Comparison of ENCODE assay signal across 16 cellular contexts in the genomic region with DNA sequence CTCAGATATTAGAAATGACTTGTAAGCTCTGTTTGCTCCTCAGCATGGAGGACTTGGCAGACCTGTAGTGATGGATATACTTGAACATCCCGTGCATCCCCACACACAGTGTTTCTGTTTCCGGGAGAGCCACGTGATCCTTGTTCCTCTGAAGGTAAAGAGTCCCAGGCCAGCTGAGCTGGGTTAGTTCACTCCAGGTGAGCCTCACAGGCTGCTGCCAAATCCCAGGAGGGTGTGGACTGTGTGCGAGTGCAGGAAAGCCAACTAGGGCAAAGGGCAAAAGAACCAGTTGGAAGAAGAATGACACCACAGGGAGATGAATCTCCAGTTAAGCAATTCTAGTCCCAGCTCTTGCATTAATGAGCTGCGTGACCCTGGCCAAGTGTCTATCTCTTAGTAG. TPM values are rescaled to one million over a fixed set of nuclear protein-coding genes. Genes with fewer than 3 reads are reported as not detected.
DNase-seq lines count a peak whose midpoint lies in the region; FAIRE-seq and TF ChIP-seq lines count a peak whose summit lies in the region.
"Had no signal": no experiment of that assay in that cellular context is flagged by ENCODE, and none has a peak within 500 bp of the region (broad histone marks: within the 10 kb centered on the region; RNA-seq: fewer than 3 reads in every experiment).

No MANE protein-coding gene starts in this region.

- no peaks in the 10 kb centered on the region for H3K9me1 ChIP-seq in keratinocyte (ENCODE audit: control insufficient read depth, extremely low read depth, insufficient read depth, low read length)

- H3K36me3 Mint-ChIP-seq in endothelial cell (ENCODE audit: low read depth, unreplicated experiment): no peaks in the 10 kb centered on the region
- H3K36me3 Mint-ChIP-seq: CD8-positive, alpha-beta T cell had no signal

- peak overlapping the region; percentile 50 for H3K4me2 ChIP-seq in keratinocyte (ENCODE audit: control insufficient read depth, extremely low read depth, insufficient read depth, low read depth, low read length)

- peak; percentile 86 for FAIRE-seq in keratinocyte (lab: Jason Lieb, UNC)
- FAIRE-seq: TTC549 had no signal

- TF ChIP-seq CTCF in VCaP (conservative IDR thresholded peaks at IDR 0.05) (no peak), keratinocyte (optimal IDR thresholded peaks at IDR 0.05 in 1 of 3, IDR thresholded peaks at IDR 0.05 in 1 of 3, conservative IDR thresholded peaks at IDR 0.05 in 1 of 3; ENCODE audit: extremely low read depth in 1 of 3, insufficient read depth in 2 of 3, low read length in 3 of 3) (no peak), thyroid gland (IDR thresholded peaks at IDR 0.05) (no peak), vagina (IDR thresholded peaks at IDR 0.05) (no peak), endothelial cell (IDR thresholded peaks at IDR 0.05; ENCODE audit: unreplicated experiment) (no peak)

- no peaks in the 10 kb centered on the region for H3K79me2 ChIP-seq in keratinocyte (ENCODE audit: control insufficient read depth, insufficient read depth, low read length)

- 23 to 27% methylated on average over 5 of the region's 5 CpGs for WGBS in thyroid gland, 2 donors

- no peaks in the 10 kb centered on the region for H3K4me1 Mint-ChIP-seq in endothelial cell (ENCODE audit: unreplicated experiment)
- H3K4me1 Mint-ChIP-seq: central memory CD8-positive, alpha-beta T cell had no signal

- no peaks in the 10 kb centered on the region for H4K20me1 ChIP-seq in keratinocyte (ENCODE audit: control insufficient read depth, extremely low read depth, insufficient read depth, low read length)

- H3K4me3 ChIP-seq in keratinocyte (ENCODE audit: control insufficient read depth in 2 of 3, extremely low read depth in 1 of 3, insufficient read depth in 2 of 3, low read depth in 1 of 3, low read length in 3 of 3) (no peak overlapping the region), thyroid gland (replicated peaks in 1 of 3) (no peak overlapping the region), vagina (no peak overlapping the region)

- no peak overlapping the region for H3K9ac ChIP-seq in keratinocyte (ENCODE audit: control insufficient read depth, extremely low read depth, insufficient read depth, low read length)

- H3K4me1 ChIP-seq in keratinocyte (ENCODE audit: control insufficient read depth, extremely low read depth, insufficient read depth, low read length) (peaks cover 10% of the 10 kb centered on the region), thyroid gland (peaks cover 0 to 12% of the 10 kb centered on the region in 2 donors), vagina (no peaks in the 10 kb centered on the region)

- H3K27me3 Mint-ChIP-seq in endothelial cell (ENCODE audit: unreplicated experiment): peaks cover 2% of the 10 kb centered on the region

- H2AFZ ChIP-seq in keratinocyte (ENCODE audit: control insufficient read depth, low read length): no peak overlapping the region

- peak overlapping the region; percentile 87 for H3K27ac ChIP-seq in VCaP
- no peak overlapping the region for H3K27ac ChIP-seq in keratinocyte (ENCODE audit: control insufficient read depth, insufficient read depth, low read length)
- H3K27ac ChIP-seq in thyroid gland: no peak overlapping the region
- H3K27ac ChIP-seq in vagina: no peak overlapping the region

- dilution Hi-C loops in keratinocyte (cut with MboI; ENCODE audit: extremely low pct_ligation_motif_present, low sequenced_read_pairs): no loop called here

- H3K9me3 Mint-ChIP-seq in endothelial cell (ENCODE audit: unreplicated experiment): no peaks in the 10 kb centered on the region
- H3K9me3 Mint-ChIP-seq: CD8-positive, alpha-beta T cell; central memory CD8-positive, alpha-beta T cell had no signal

- H3K36me3 ChIP-seq in keratinocyte (ENCODE audit: control insufficient read depth in 2 of 2, extremely low read depth in 1 of 2, insufficient read depth in 2 of 2, low read length in 2 of 2) (no peaks in the 10 kb centered on the region), thyroid gland (no peaks in the 10 kb centered on the region), vagina (no peaks in the 10 kb centered on the region)

- no peaks in the 10 kb centered on the region for H3K9me3 ChIP-seq in keratinocyte (ENCODE audit: control insufficient read depth, low read depth, low read length)
- no peaks in the 10 kb centered on the region for H3K9me3 ChIP-seq in thyroid gland
- no peaks in the 10 kb centered on the region for H3K9me3 ChIP-seq in vagina

- H3K4me3 Mint-ChIP-seq in endothelial cell (ENCODE audit: unreplicated experiment): no peak overlapping the region
- H3K4me3 Mint-ChIP-seq: CD8-positive, alpha-beta T cell; central memory CD8-positive, alpha-beta T cell had no signal

- H3K27me3 ChIP-seq in keratinocyte (ENCODE audit: control insufficient read depth, extremely low read depth, insufficient read depth, low read length) (peaks cover 10% of the 10 kb centered on the region), thyroid gland (no peaks in the 10 kb centered on the region), vagina (no peaks in the 10 kb centered on the region)

- peak; percentile 56 for DNase-seq in HuH-7 (ENCODE audit: low spot score)
- peak; percentile 19 for DNase-seq in keratinocyte (ENCODE audit: low read depth, low spot score)
- peak; percentile 73 to 79 for DNase-seq in thyroid gland
- no peak for DNase-seq in midbrain (lab: John Stamatoyannopoulos, UW)
- DNase-seq in vagina (ENCODE audit: extremely low spot score in 2 of 2): no peak
- no peak for DNase-seq in endothelial cell (ENCODE audit: low spot score)
- DNase-seq: activated CD8-positive, alpha-beta memory T cell treated with anti-CD3 and anti-CD28 coated beads for 24 hours; activated naive CD4-positive, alpha-beta T cell; CD8-positive, alpha-beta T cell; erythroblast; NCI-H510A; RPMI8226 had no signal

- TF ChIP-seq POLR2A in thyroid gland (IDR thresholded peaks at IDR 0.05) (no peak), vagina (IDR thresholded peaks at IDR 0.05) (no peak)

- H3K27ac Mint-ChIP-seq in endothelial cell (ENCODE audit: unreplicated experiment): no peak overlapping the region
- H3K27ac Mint-ChIP-seq: CD8-positive, alpha-beta T cell had no signal

- intact Hi-C loops in thyroid gland (cut with DNase I): no loop called here
- intact Hi-C loops in vagina (cut with DNase I): no loop called here

RNA-seq across cellular contexts. Expression of a gene that starts 10.4 kb away (rescaled TPM):
- 175 to 232 TPM (median 193 TPM) in 3 replicates for polyA plus RNA-seq in keratinocyte
- polyA plus RNA-seq in keratinocyte (2011; ENCODE audit: low read depth): 78.2 TPM
- 204 and 272 TPM in 2 replicates for polyA plus RNA-seq in keratinocyte (2011; cell fraction: cytosol; rRNA removed)
- polyA plus RNA-seq in keratinocyte (2011; cell fraction: nucleus; rRNA removed): 45.2 and 62.2 TPM in 2 replicates
- 195 and 197 TPM in 2 replicates for polyA plus RNA-seq in keratinocyte (2012; ENCODE audit: low replicate concordance)
- 34.8 to 89.5 TPM (median 69.6 TPM) in 3 replicates for polyA minus RNA-seq in keratinocyte
- 92.1 TPM for polyA minus RNA-seq in keratinocyte (2011; cell fraction: cytosol; rRNA and poly(A)+ RNA removed)
- polyA minus RNA-seq in keratinocyte (2011; cell fraction: nucleus; rRNA and poly(A)+ RNA removed): 15.9 and 20.6 TPM in 2 replicates
- total RNA-seq in thyroid gland (100 to 1,000 TPM in 2 of 4 donors, 10 to 100 TPM in 2; 56.7 to 110 (median 85.0) TPM), vagina (70.7 TPM), endothelial cell (ENCODE audit: unreplicated experiment) (52.5 TPM)

RNA-seq across cellular contexts. Expression of a gene that starts 26.6 kb away (rescaled TPM):
- polyA plus RNA-seq in keratinocyte: 4.1 to 6.6 TPM (median 5.1 TPM) in 3 replicates
- 1.6 TPM for polyA plus RNA-seq in keratinocyte (2011; ENCODE audit: low read depth)
- polyA plus RNA-seq in keratinocyte (2011; cell fraction: cytosol; rRNA removed): 2.8 and 3.8 TPM in 2 replicates
- 12.4 and 14.9 TPM in 2 replicates for polyA plus RNA-seq in keratinocyte (2011; cell fraction: nucleus; rRNA removed)
- polyA plus RNA-seq in keratinocyte (2012; ENCODE audit: low replicate concordance): 4.2 and 7.0 TPM in 2 replicates
- 9.2 to 15.1 TPM (median 11.7 TPM) in 3 replicates for polyA minus RNA-seq in keratinocyte
- polyA minus RNA-seq in keratinocyte (2011; cell fraction: cytosol; rRNA and poly(A)+ RNA removed): 5.8 TPM
- 13.2 and 15.0 TPM in 2 replicates for polyA minus RNA-seq in keratinocyte (2011; cell fraction: nucleus; rRNA and poly(A)+ RNA removed)
- total RNA-seq in thyroid gland (10 to 100 TPM in 2 of 4 donors, 1 to 10 TPM in 2; 6.6 to 17.5 (median 12.2) TPM), vagina (14.0 TPM), endothelial cell (ENCODE audit: unreplicated experiment) (24.2 TPM)

RNA-seq across cellular contexts. Expression of a gene that starts 47.9 kb away (rescaled TPM):
- polyA plus RNA-seq in keratinocyte: 0.01 to 0.06 TPM (median 0.01 TPM) in 3 replicates
- polyA plus RNA-seq in keratinocyte (2011; ENCODE audit: low read depth): 1.9 TPM
- 0.01 TPM in 1 of 2 replicates, not detected in the other for polyA plus RNA-seq in keratinocyte (2011; cell fraction: cytosol; rRNA removed)
- 0.03 and 0.08 TPM in 2 replicates for polyA plus RNA-seq in keratinocyte (2011; cell fraction: nucleus; rRNA removed)
- polyA plus RNA-seq in keratinocyte (2012; ENCODE audit: low replicate concordance): 0.17 and 2.1 TPM in 2 replicates
- 0.03 TPM in 1 of 3 replicates, not detected in the others for polyA minus RNA-seq in keratinocyte
- polyA minus RNA-seq in keratinocyte (2011; cell fraction: cytosol; rRNA and poly(A)+ RNA removed): not detected
- 0.11 and 0.23 TPM in 2 replicates for polyA minus RNA-seq in keratinocyte (2011; cell fraction: nucleus; rRNA and poly(A)+ RNA removed)
- total RNA-seq in thyroid gland (under 1 TPM in 3 of 4 donors, not detected in 1; 0.13 to 0.49 (median 0.22) TPM), vagina (0.98 TPM), endothelial cell (ENCODE audit: unreplicated experiment) (0.08 TPM)
- total RNA-seq: CD8-positive, alpha-beta T cell; M059J had no signal

Comparison
In these comparisons a context has a peak if more than half of its experiments do, and no peak if none do; other contexts are left out.
1. DNase-seq: peak in HuH-7 (single experiment), keratinocyte (single experiment) and thyroid gland (2 of 2); none in midbrain (single experiment), vagina (0 of 2) and endothelial cell (single experiment).